ENCODE assay signal across 1 cellular context in genomic region chr12:65972149-65972548, GRCh38.
TF ChIP-seq lines count a peak whose summit lies in the region.

No MANE protein-coding gene starts in this region.

TF ChIP-seq in GM23338, 12 proteins besides CTCF, POLR2A, EP300 and RAD21 (continued from another document):
- TF ChIP-seq ZNF462 (CRISPR knock-in tag; IDR thresholded peaks at IDR 0.05) = no peak
- TF ChIP-seq ZNF331 (CRISPR knock-in tag; IDR thresholded peaks at IDR 0.05; ENCODE audit: low read depth) = no peak
- TF ChIP-seq EZH2 (IDR thresholded peaks at IDR 0.05; ENCODE audit: low read depth, unreplicated experiment) = no peak
- no peak for TF ChIP-seq JUNB (IDR thresholded peaks at IDR 0.05; ENCODE audit: unreplicated experiment)
- no peak for TF ChIP-seq ZNF114 (CRISPR knock-in tag; IDR thresholded peaks at IDR 0.05)
- TF ChIP-seq NANOG (IDR thresholded peaks at IDR 0.05; ENCODE audit: borderline replicate concordance) = no peak
- no peak for TF ChIP-seq POLR2AphosphoS5 (IDR thresholded peaks at IDR 0.05; ENCODE audit: low read depth)
- TF ChIP-seq CREB1 (CRISPR knock-in tag; IDR thresholded peaks at IDR 0.05; ENCODE audit: low read depth) = no peak
- TF ChIP-seq, protein P1, sequence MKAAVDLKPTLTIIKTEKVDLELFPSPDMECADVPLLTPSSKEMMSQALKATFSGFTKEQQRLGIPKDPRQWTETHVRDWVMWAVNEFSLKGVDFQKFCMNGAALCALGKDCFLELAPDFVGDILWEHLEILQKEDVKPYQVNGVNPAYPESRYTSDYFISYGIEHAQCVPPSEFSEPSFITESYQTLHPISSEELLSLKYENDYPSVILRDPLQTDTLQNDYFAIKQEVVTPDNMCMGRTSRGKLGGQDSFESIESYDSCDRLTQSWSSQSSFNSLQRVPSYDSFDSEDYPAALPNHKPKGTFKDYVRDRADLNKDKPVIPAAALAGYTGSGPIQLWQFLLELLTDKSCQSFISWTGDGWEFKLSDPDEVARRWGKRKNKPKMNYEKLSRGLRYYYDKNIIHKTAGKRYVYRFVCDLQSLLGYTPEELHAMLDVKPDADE (IDR thresholded peaks at IDR 0.05) = no peak
- no peak for TF ChIP-seq STAT1 (IDR thresholded peaks at IDR 0.05; ENCODE audit: unreplicated experiment)
